ENCODE assay signal across 8 cellular contexts in genomic region chr13:26051231-26052135, GRCh38. TPM values are rescaled to one million over a fixed set of nuclear protein-coding genes. Genes with fewer than 3 reads are reported as not detected.
DNase-seq lines count a peak whose midpoint lies in the region; ATAC-seq and TF ChIP-seq lines count a peak whose summit lies in the region.

Gene SHISA2 (minus strand): TSS chr13:26052016. CDS start chr13:26050975, 1,041 bp downstream.

- peak within 1 kb of the TSS; percentile 89 for H3K56ac ChIP-seq in mesendoderm (ENCODE audit: low read length)

- H3K9me3 ChIP-seq in endodermal cell (ENCODE audit: control insufficient read depth, low read length), result no peaks in the 10 kb centered on the region
- no peaks in the 10 kb centered on the region for H3K9me3 ChIP-seq in stomach

- H3K27me3 Mint-ChIP-seq in activated CD8-positive, alpha-beta T cell treated with anti-CD3 and anti-CD28 coated beads for 36 hours, result peaks cover 29% of the 10 kb centered on the region
- H3K27me3 Mint-ChIP-seq in endodermal cell (ENCODE audit: insufficient read depth), result peaks cover 13% of the 10 kb centered on the region

- no peaks in the 10 kb centered on the region for H3K4me1 ChIP-seq in endodermal cell (ENCODE audit: control insufficient read depth, insufficient read depth, low read length)
- peaks cover 2% of the 10 kb centered on the region for H3K4me1 ChIP-seq in mesendoderm (ENCODE audit: control insufficient read depth, low read depth, low read length)
- H3K4me1 ChIP-seq in stomach, result peaks cover 23 to 40% (median 29%) of the 10 kb centered on the region in 4 donors

- no peaks in the 10 kb centered on the region for H3K79me1 ChIP-seq in mesendoderm (ENCODE audit: low read length)

- H3K9ac ChIP-seq in endodermal cell (ENCODE audit: extremely low read depth, low read length, poor library complexity, severe bottlenecking) (peak within 1 kb of the TSS; percentile 67), mesendoderm (ENCODE audit: low read length) (peak within 1 kb of the TSS; percentile 69)

- H4K8ac ChIP-seq in mesendoderm (ENCODE audit: low read depth, low read length), result no peak within 1 kb of the TSS

- peak; percentile 82 for ATAC-seq in activated CD8-positive, alpha-beta T cell treated with anti-CD3 and anti-CD28 coated beads for 36 hours
- ATAC-seq in GM21447 (IDR thresholded peaks at IDR 0.05; ENCODE audit: unreplicated experiment), result no peak

- peak within 1 kb of the TSS; percentile 66 for H3K4me2 ChIP-seq in mesendoderm (ENCODE audit: low read length)

- no peak within 1 kb of the TSS for H2AK5ac ChIP-seq in mesendoderm (ENCODE audit: low read length)

- H3K27me3 ChIP-seq in endodermal cell (ENCODE audit: control insufficient read depth, insufficient read depth, low read length, poor library complexity, severe bottlenecking), result peaks cover 13% of the 10 kb centered on the region
- peaks cover 14% of the 10 kb centered on the region for H3K27me3 ChIP-seq in mesendoderm (ENCODE audit: insufficient read depth, low read length, poor library complexity)
- H3K27me3 ChIP-seq in stomach, result peaks cover 12 to 74% (median 40%) of the 10 kb centered on the region in 3 donors

- no peak within 1 kb of the TSS for H2BK120ac ChIP-seq in mesendoderm (ENCODE audit: low read depth, low read length)

- no peak within 1 kb of the TSS for H3K27ac ChIP-seq in endodermal cell (ENCODE audit: low read depth, low read length)
- H3K27ac ChIP-seq in mesendoderm (ENCODE audit: low read depth, low read length), result no peak within 1 kb of the TSS
- peak within 1 kb of the TSS in 3 of 5 donors; percentile 40 to 72 (median 63) for H3K27ac ChIP-seq in stomach

- 0% methylated on average over 23 to 109 of the region's 110 CpGs for WGBS in endodermal cell (ENCODE audit: insufficient coverage in 1 of 2, insufficient read length in 1 of 2), 2 experiments
- no CpG with 5 or more reads among the region's 110 CpGs for WGBS in mesendoderm (ENCODE audit: extremely low coverage, insufficient coverage, low lambda C conversion rate)
- WGBS in stomach, 5 donors, result 0 to 6% (median 1%) methylated on average over 34 to 109 of the region's 110 CpGs

- peak within 1 kb of the TSS; percentile 71 for H3K18ac ChIP-seq in mesendoderm (ENCODE audit: low read length)

- no peak within 1 kb of the TSS for H3K4ac ChIP-seq in mesendoderm (ENCODE audit: low read depth, low read length)

- no peaks in the 10 kb centered on the region for H3K79me2 ChIP-seq in mesendoderm (ENCODE audit: control insufficient read depth, insufficient read depth, low read length)

- H3K23ac ChIP-seq in mesendoderm (ENCODE audit: low read length), result no peak within 1 kb of the TSS

- CTCF ChIA-PET in activated CD8-positive, alpha-beta T cell treated with anti-CD3 and anti-CD28 coated beads for 36 hours (lab: Charles Lee), result no interaction called here

- intact Hi-C loops in activated CD8-positive, alpha-beta T cell treated with anti-CD3 and anti-CD28 coated beads for 36 hours (cut with micrococcal nuclease), result no loop called here
- intact Hi-C loops in stomach (cut with DNase I; ENCODE audit: low total_unique reads), result no loop called here

- no peak within 1 kb of the TSS for H2BK5ac ChIP-seq in mesendoderm (ENCODE audit: low read length)

- H3K4me3 ChIP-seq in endodermal cell (ENCODE audit: low read length) (peak within 1 kb of the TSS; percentile 92), mesendoderm (ENCODE audit: low read length) (peak within 1 kb of the TSS; percentile 40), stomach (peak within 1 kb of the TSS; percentile 52 to 69 (median 54))

- H4K5ac ChIP-seq in mesendoderm (ENCODE audit: low read length), result no peak within 1 kb of the TSS

- no peak within 1 kb of the TSS for H2BK15ac ChIP-seq in mesendoderm (replicated peaks; ENCODE audit: low read depth)

- no peak within 1 kb of the TSS for H3K27ac Mint-ChIP-seq in activated CD8-positive, alpha-beta T cell treated with anti-CD3 and anti-CD28 coated beads for 36 hours
- H3K27ac Mint-ChIP-seq in endodermal cell, result no peak within 1 kb of the TSS

- peak within 1 kb of the TSS; percentile 44 for H3K4me3 Mint-ChIP-seq in activated CD8-positive, alpha-beta T cell treated with anti-CD3 and anti-CD28 coated beads for 36 hours
- H3K4me3 Mint-ChIP-seq in endodermal cell, result peak within 1 kb of the TSS; percentile 96

- H3K9me3 Mint-ChIP-seq in activated CD8-positive, alpha-beta T cell treated with anti-CD3 and anti-CD28 coated beads for 36 hours, result no peaks in the 10 kb centered on the region
- H3K9me3 Mint-ChIP-seq in endodermal cell, result no peaks in the 10 kb centered on the region

- TF ChIP-seq CTCF in activated CD8-positive, alpha-beta T cell treated with anti-CD3 and anti-CD28 coated beads for 36 hours (IDR thresholded peaks at IDR 0.05), result no peak
- no peak for TF ChIP-seq CTCF in endodermal cell (conservative IDR thresholded peaks at IDR 0.05)
- TF ChIP-seq CTCF in stomach (IDR thresholded peaks at IDR 0.05), result no peak

- no peak for TF ChIP-seq EP300 in stomach (IDR thresholded peaks at IDR 0.05)

- no peaks in the 10 kb centered on the region for H3K36me3 Mint-ChIP-seq in activated CD8-positive, alpha-beta T cell treated with anti-CD3 and anti-CD28 coated beads for 36 hours (ENCODE audit: low read depth)
- peaks cover 33% of the 10 kb centered on the region for H3K36me3 Mint-ChIP-seq in endodermal cell (ENCODE audit: low read depth)

- DNase-seq in EL, result peak; percentile 47
- peak; percentile 31 for DNase-seq in NCI-H1105 treated with DMSO at 0.1 percent for 48 hours (lab: John Stamatoyannopoulos, UW)
- peak; percentile 20 for DNase-seq in activated CD8-positive, alpha-beta T cell treated with anti-CD3 and anti-CD28 coated beads for 36 hours
- peak; percentile 90 for DNase-seq in endodermal cell
- peak; percentile 71 for DNase-seq in mesendoderm
- peak; percentile 45 for DNase-seq in stomach
- no peak for DNase-seq in GOT3 (lab: John Stamatoyannopoulos, UW)

- peaks cover 25% of the 10 kb centered on the region for H3K4me1 Mint-ChIP-seq in activated CD8-positive, alpha-beta T cell treated with anti-CD3 and anti-CD28 coated beads for 36 hours (ENCODE audit: low read depth)
- H3K4me1 Mint-ChIP-seq in endodermal cell, result peaks cover 7% of the 10 kb centered on the region

- POLR2A ChIA-PET in activated CD8-positive, alpha-beta T cell treated with anti-CD3 and anti-CD28 coated beads for 36 hours (lab: Charles Lee), result no interaction called here

- H3K36me3 ChIP-seq in endodermal cell (ENCODE audit: control insufficient read depth, insufficient read depth, low read length), result peaks cover 18% of the 10 kb centered on the region
- no peaks in the 10 kb centered on the region for H3K36me3 ChIP-seq in mesendoderm (ENCODE audit: control insufficient read depth, insufficient read depth, low read length)
- H3K36me3 ChIP-seq in stomach, result no peaks in the 10 kb centered on the region

- no peak for TF ChIP-seq POLR2A in stomach (IDR thresholded peaks at IDR 0.05)

RNA-seq across cellular contexts. Expression of gene SHISA2, which starts in this region (rescaled TPM):
- total RNA-seq in activated CD8-positive, alpha-beta T cell treated with anti-CD3 and anti-CD28 coated beads for 36 hours, result under 1 TPM in 1 of 2 experiments, not detected in 1; 0.13 TPM
- 100 to 1,000 TPM; 195 to 292 TPM for total RNA-seq in endodermal cell
- 18.0 TPM for polyA plus RNA-seq in endodermal cell (2013, experiment 1 of 2)
- polyA plus RNA-seq in endodermal cell (2013, experiment 2 of 2), result 19.7 TPM
- polyA plus RNA-seq in mesendoderm (2013, experiment 1 of 2), result 1.2 TPM
- 1.1 TPM for polyA plus RNA-seq in mesendoderm (2013, experiment 2 of 2)
- 1 to 10 TPM in 1 of 5 donors, under 1 TPM in 1, not detected in 3; 0.43 to 6.8 TPM for total RNA-seq in stomach
- under 1 TPM; 0.44 to 0.63 (median 0.46) TPM for polyA plus RNA-seq in stomach

Comparison
In these comparisons a context has a peak if more than half of its experiments do, and no peak if none do; other contexts are left out.
1. RNA of gene SHISA2 (total RNA-seq): 195 to 292 TPM in endodermal cell; 0.13 TPM in activated CD8-positive, alpha-beta T cell treated with anti-CD3 and anti-CD28 coated beads for 36 hours and 0.43 to 6.8 TPM in stomach; every median in the first group is over 10 times any median in the second.
2. Peak in DNase-seq and ATAC-seq in activated CD8-positive, alpha-beta T cell treated with anti-CD3 and anti-CD28 coated beads for 36 hours; RNA of the gene not detected or under 1 TPM.
3. H3K27ac ChIP-seq: peak in stomach (3 of 5); none in endodermal cell (single experiment) and mesendoderm (single experiment).
4. H3K4me3 ChIP-seq: peak in every context shown above with its lines; median percentile 92 in endodermal cell; 54 in stomach; 40 in mesendoderm.